In the genomic region with DNA sequence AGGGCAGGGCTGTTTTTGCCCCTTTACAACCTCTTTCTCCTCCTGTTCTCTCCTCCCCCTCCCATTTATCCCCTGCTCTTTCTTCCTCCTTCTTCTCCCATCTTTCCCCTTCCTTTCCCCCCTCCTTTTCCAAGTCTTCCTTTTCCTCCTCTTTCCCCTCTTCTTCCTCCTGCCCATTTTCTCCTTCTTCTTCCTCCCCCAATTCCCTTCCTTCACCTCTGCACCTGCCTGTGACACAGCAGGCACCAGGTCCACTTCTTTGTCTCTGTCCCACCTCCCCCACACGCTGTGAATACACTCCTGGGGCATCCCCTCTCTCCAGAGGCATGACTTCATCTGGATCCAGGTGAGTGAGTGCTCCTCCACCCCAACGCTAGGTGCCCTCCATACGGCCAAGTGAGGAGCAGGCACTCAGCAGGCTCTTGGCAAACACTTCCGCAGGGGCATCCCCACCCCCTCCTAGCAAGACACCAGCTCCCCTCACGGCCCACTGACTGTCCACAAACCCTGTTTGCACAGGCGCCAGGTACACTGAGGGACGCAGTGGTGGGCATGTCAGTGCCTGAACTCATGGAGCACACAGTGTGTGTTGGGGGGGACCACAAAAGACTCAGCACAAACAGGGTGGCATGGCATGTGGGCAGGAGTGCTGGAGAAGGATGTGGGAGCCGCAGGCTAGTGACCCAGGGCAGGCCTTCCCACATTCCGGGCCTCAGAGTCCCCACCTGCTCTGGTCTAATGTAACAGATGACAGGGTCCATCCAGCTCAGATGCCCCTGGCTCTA, we compare ENCODE assay signal across 12 cellular contexts. TPM values are rescaled to one million over a fixed set of nuclear protein-coding genes. Genes with fewer than 3 reads are reported as not detected.
DNase-seq lines count a peak whose midpoint lies in the region; ATAC-seq, FAIRE-seq and TF ChIP-seq lines count a peak whose summit lies in the region.
"Had no signal": no experiment of that assay in that cellular context is flagged by ENCODE, and none has a peak within 500 bp of the region (broad histone marks: within the 10 kb centered on the region; RNA-seq: fewer than 3 reads in every experiment).

No MANE protein-coding gene starts in this region.

- H3K36me3 ChIP-seq in HepG2 (replicated peaks in 1 of 2; ENCODE audit: control insufficient read depth in 1 of 2, insufficient read depth in 2 of 2, low read length in 2 of 2): no peaks in the 10 kb centered on the region; a peak in 1 of 5 replicates
- no peaks in the 10 kb centered on the region for H3K36me3 ChIP-seq in right lobe of liver
- H3K36me3 ChIP-seq in keratinocyte (ENCODE audit: control insufficient read depth in 2 of 2, extremely low read depth in 1 of 2, insufficient read depth in 2 of 2, low read length in 2 of 2): no peaks in the 10 kb centered on the region
- no peaks in the 10 kb centered on the region for H3K36me3 ChIP-seq in GM23248 (ENCODE audit: low read depth)
- H3K36me3 ChIP-seq in effector memory CD4-positive, alpha-beta T cell (ENCODE audit: control insufficient read depth, insufficient read depth, low read length): no peaks in the 10 kb centered on the region
- H3K36me3 ChIP-seq: colonic mucosa, heart left ventricle, SJCRH30 had no signal

- peak overlapping the region; percentile 67 for H3K27ac Mint-ChIP-seq in activated CD8-positive, alpha-beta T cell treated with anti-CD3 and anti-CD28 coated beads, Interleukin-2, amount 10 ng/mL, durations not matched to agents 7 days and 5 days

- H3K4me1 ChIP-seq in HepG2 (ENCODE audit: insufficient read depth, low read length) (peaks cover 57% of the 10 kb centered on the region), right lobe of liver (peaks cover 0 to 7% (median 0%) of the 10 kb centered on the region in 4 donors), keratinocyte (ENCODE audit: control insufficient read depth, extremely low read depth, insufficient read depth, low read length) (peaks cover 16% of the 10 kb centered on the region), GM23248 (ENCODE audit: insufficient read depth) (peaks cover 12% of the 10 kb centered on the region)
- H3K4me1 ChIP-seq in effector memory CD4-positive, alpha-beta T cell (ENCODE audit: control insufficient read depth, insufficient read depth, low read length, poor library complexity, severe bottlenecking): no peaks in the 10 kb centered on the region

- no peaks in the 10 kb centered on the region for H3K9me3 Mint-ChIP-seq in activated CD8-positive, alpha-beta T cell treated with anti-CD3 and anti-CD28 coated beads, Interleukin-2, amount 10 ng/mL, durations not matched to agents 7 days and 5 days (ENCODE audit: insufficient read depth)

- no peaks in the 10 kb centered on the region for H3K36me3 Mint-ChIP-seq in activated CD8-positive, alpha-beta T cell treated with anti-CD3 and anti-CD28 coated beads, Interleukin-2, amount 10 ng/mL, durations not matched to agents 7 days and 5 days (ENCODE audit: low read depth)

- peaks cover 19% of the 10 kb centered on the region for H3F3A ChIP-seq in GM23248 (ENCODE audit: insufficient read depth)

- BruUV-seq in HepG2 (replicated peaks; lab: Mats Ljungman, UMichigan): no TSS peak

- peaks cover 11% of the 10 kb centered on the region for H3K4me1 Mint-ChIP-seq in activated CD8-positive, alpha-beta T cell treated with anti-CD3 and anti-CD28 coated beads, Interleukin-2, amount 10 ng/mL, durations not matched to agents 7 days and 5 days (ENCODE audit: low read depth)

- H3K27me3 Mint-ChIP-seq in activated CD8-positive, alpha-beta T cell treated with anti-CD3 and anti-CD28 coated beads, Interleukin-2, amount 10 ng/mL, durations not matched to agents 7 days and 5 days (ENCODE audit: low read depth): peaks cover 24% of the 10 kb centered on the region

- ATAC-seq in HepG2 (peak; percentile 18), right lobe of liver (no peak), HG02623 (IDR thresholded peaks at IDR 0.05; ENCODE audit: unreplicated experiment) (no peak)
- ATAC-seq in activated CD8-positive, alpha-beta T cell treated with anti-CD3 and anti-CD28 coated beads, Interleukin-2, amount 10 ng/mL, durations not matched to agents 7 days and 5 days: no peak
- ATAC-seq: heart left ventricle had no signal

- POLR2A ChIA-PET in HepG2 (lab: Yijun Ruan, JAX): interaction anchor here (2.0 to 4.9 kb wide), 3 partner anchors 7 to 11 kb away, joined by 7 to 39 read pairs (median 22); a partner anchor contains a TSS
- POLR2A ChIA-PET in activated CD8-positive, alpha-beta T cell treated with anti-CD3 and anti-CD28 coated beads, Interleukin-2, amount 10 ng/mL, durations not matched to agents 7 days and 5 days (lab: Charles Lee): interaction anchor here (0.7 kb wide), 1 partner anchor 37 kb away, joined by 3 read pairs; no protein-coding TSS in a partner anchor

- peak overlapping the region in 1 of 3 experiments; percentile 47; a peak in 1 of 6 replicates for H3K4me3 ChIP-seq in HepG2 (replicated peaks in 1 of 3; ENCODE audit: insufficient read depth in 1 of 3, low read depth in 2 of 3, low read length in 3 of 3)
- no peak overlapping the region for H3K4me3 ChIP-seq in right lobe of liver
- H3K4me3 ChIP-seq in keratinocyte (ENCODE audit: control insufficient read depth in 2 of 3, extremely low read depth in 1 of 3, insufficient read depth in 2 of 3, low read depth in 1 of 3, low read length in 3 of 3): no peak overlapping the region
- no peak overlapping the region for H3K4me3 ChIP-seq in GM23248
- no peak overlapping the region for H3K4me3 ChIP-seq in effector memory CD4-positive, alpha-beta T cell (ENCODE audit: insufficient read depth, low read depth, low read length, poor library complexity, severe bottlenecking)

- intact Hi-C loops in HepG2 (cut with micrococcal nuclease; ENCODE audit: unreplicated experiment) (no loop called here), right lobe of liver (cut with DNase I) (no loop called here)

- CTCF ChIA-PET in HepG2 (lab: Yijun Ruan, JAX; ENCODE audit: low intra/inter-chr PET ratio, low total read pairs): interaction anchor here (0.8 to 1.3 kb wide), 2 partner anchors 20 to 22 kb away, joined by 3 read pairs; no protein-coding TSS in a partner anchor
- CTCF ChIA-PET in activated CD8-positive, alpha-beta T cell treated with anti-CD3 and anti-CD28 coated beads, Interleukin-2, amount 10 ng/mL, durations not matched to agents 7 days and 5 days (lab: Charles Lee): interaction anchor here (1.1 to 3.0 kb wide), 4 partner anchors 8 to 111 kb away, joined by 5 to 12 read pairs (median 6); no protein-coding TSS in a partner anchor

- no peak for FAIRE-seq in HepG2 (lab: Jason Lieb, UNC)
- no peak for FAIRE-seq in keratinocyte (lab: Jason Lieb, UNC)

- peak overlapping the region; percentile 79 for H3K4me3 Mint-ChIP-seq in activated CD8-positive, alpha-beta T cell treated with anti-CD3 and anti-CD28 coated beads, Interleukin-2, amount 10 ng/mL, durations not matched to agents 7 days and 5 days

- peaks cover 1 to 17% of the 10 kb centered on the region in 2 experiments; a peak in 1 of 5 replicates for H3K27me3 ChIP-seq in HepG2 (ENCODE audit: control insufficient read depth in 1 of 2, insufficient read depth in 2 of 2, low read length in 2 of 2)
- peaks cover 0 to 7% of the 10 kb centered on the region in 2 donors for H3K27me3 ChIP-seq in right lobe of liver
- H3K27me3 ChIP-seq in keratinocyte (ENCODE audit: control insufficient read depth, extremely low read depth, insufficient read depth, low read length): peaks cover 8% of the 10 kb centered on the region
- H3K27me3 ChIP-seq in GM23248 (replicated peaks; ENCODE audit: insufficient read depth): no peaks in the 10 kb centered on the region
- H3K27me3 ChIP-seq in effector memory CD4-positive, alpha-beta T cell (replicated peaks; ENCODE audit: control insufficient read depth, insufficient read depth, low read length, poor library complexity, severe bottlenecking): peaks cover 2% of the 10 kb centered on the region
- H3K27me3 ChIP-seq: colonic mucosa, heart left ventricle had no signal

- peak overlapping the region; percentile 90 for H3K4me2 ChIP-seq in HepG2 (ENCODE audit: low read depth, low read length)
- peak overlapping the region; percentile 27 for H3K4me2 ChIP-seq in keratinocyte (ENCODE audit: control insufficient read depth, extremely low read depth, insufficient read depth, low read depth, low read length)
- H3K4me2 ChIP-seq in GM23248 (ENCODE audit: unreplicated experiment): no peak overlapping the region

- TF ChIP-seq CTCF in HepG2 (CRISPR knock-in tag; IDR thresholded peaks at IDR 0.05): no peak
- TF ChIP-seq CTCF in right lobe of liver (IDR thresholded peaks at IDR 0.05): no peak
- no peak for TF ChIP-seq CTCF in keratinocyte (optimal IDR thresholded peaks at IDR 0.05 in 1 of 3, IDR thresholded peaks at IDR 0.05 in 1 of 3, conservative IDR thresholded peaks at IDR 0.05 in 1 of 3; ENCODE audit: extremely low read depth in 1 of 3, insufficient read depth in 2 of 3, low read length in 3 of 3)

- no peak for TF ChIP-seq POLR2A in HepG2 (IDR thresholded peaks at IDR 0.05; ENCODE audit: insufficient read depth in 1 of 2, low read depth in 2 of 2, low read length in 2 of 2)
- no peak for TF ChIP-seq POLR2A in right lobe of liver (IDR thresholded peaks at IDR 0.05)

- DNase-seq in HepG2 (ENCODE audit: low spot score): no peak
- DNase-seq in right lobe of liver: no peak
- no peak for DNase-seq in activated CD8-positive, alpha-beta T cell treated with anti-CD3 and anti-CD28 coated beads, Interleukin-2, amount 10 ng/mL, durations not matched to agents 7 days and 5 days
- no peak for DNase-seq in keratinocyte (ENCODE audit: low read depth, low spot score)
- no peak for DNase-seq in GM23248
- DNase-seq in cerebellum (ENCODE audit: low spot score): no peak
- no peak for DNase-seq in effector memory CD4-positive, alpha-beta T cell
- DNase-seq: NCI-H1436 had no signal

- H3K9ac ChIP-seq in HepG2 (ENCODE audit: insufficient read depth, low read depth, low read length) (no peak overlapping the region), keratinocyte (ENCODE audit: control insufficient read depth, extremely low read depth, insufficient read depth, low read length) (no peak overlapping the region), GM23248 (no peak overlapping the region)

- peaks cover 22% of the 10 kb centered on the region for H3K79me2 ChIP-seq in HepG2 (ENCODE audit: insufficient read depth, low read length)
- peaks cover 17% of the 10 kb centered on the region for H3K79me2 ChIP-seq in keratinocyte (ENCODE audit: control insufficient read depth, insufficient read depth, low read length)
- peaks cover 23% of the 10 kb centered on the region for H3K79me2 ChIP-seq in GM23248 (ENCODE audit: insufficient read depth)

- no peak for TF ChIP-seq RAD21 in HepG2 (CRISPR knock-in tag; IDR thresholded peaks at IDR 0.05)

- H3K27ac ChIP-seq in HepG2 (ENCODE audit: extremely low read length, insufficient read depth, low read length) (no peak overlapping the region), right lobe of liver (no peak overlapping the region), keratinocyte (ENCODE audit: control insufficient read depth, insufficient read depth, low read length) (no peak overlapping the region), GM23248 (no peak overlapping the region)
- no peak overlapping the region for H3K27ac ChIP-seq in effector memory CD4-positive, alpha-beta T cell (ENCODE audit: insufficient read depth, low read length, poor library complexity, severe bottlenecking)
- H3K27ac ChIP-seq: colonic mucosa, SJCRH30 had no signal

- H3K9me3 ChIP-seq in HepG2 (ENCODE audit: low read length) (no peaks in the 10 kb centered on the region), right lobe of liver (no peaks in the 10 kb centered on the region), keratinocyte (ENCODE audit: control insufficient read depth, low read depth, low read length) (no peaks in the 10 kb centered on the region), GM23248 (ENCODE audit: low read depth) (no peaks in the 10 kb centered on the region)
- H3K9me3 ChIP-seq in effector memory CD4-positive, alpha-beta T cell (ENCODE audit: control insufficient read depth, low read length): no peaks in the 10 kb centered on the region
- H3K9me3 ChIP-seq: colonic mucosa, heart left ventricle, SJCRH30 had no signal

- no peak overlapping the region for H2AFZ ChIP-seq in HepG2 (ENCODE audit: low read length)
- H2AFZ ChIP-seq in keratinocyte (ENCODE audit: control insufficient read depth, low read length): no peak overlapping the region
- no peak overlapping the region for H2AFZ ChIP-seq in GM23248

- H3K9me2 ChIP-seq in GM23248 (ENCODE audit: insufficient read depth): no peaks in the 10 kb centered on the region

- WGBS in HepG2 (ENCODE audit: low lambda C conversion rate): 9% methylated on average over 9 of the region's 9 CpGs
- 60% methylated on average over 7 of the region's 9 CpGs for WGBS in right lobe of liver (ENCODE audit: insufficient coverage, low coverage, low lambda C conversion rate, missing lambda C conversion rate)
- 93 to 99% methylated on average over 9 of the region's 9 CpGs for WGBS in GM23248 (ENCODE audit: low coverage in 1 of 2, low lambda C conversion rate in 2 of 2, missing lambda C conversion rate in 2 of 2), 2 experiments

- dilution Hi-C loops in keratinocyte (cut with MboI; ENCODE audit: extremely low pct_ligation_motif_present, low sequenced_read_pairs): no loop called here

- in situ Hi-C loops in HepG2 (cut with HindIII; ENCODE audit: extremely low pct_ligation_motif_present, low pct_unique_long_range_greater_than_20kb): no loop called here
- in situ Hi-C loops in GM23248 (cut with MboI): no loop called here

- no peaks in the 10 kb centered on the region for H3K9me1 ChIP-seq in keratinocyte (ENCODE audit: control insufficient read depth, extremely low read depth, insufficient read depth, low read length)

- H4K20me1 ChIP-seq in HepG2 (ENCODE audit: insufficient read depth, low read length) (no peaks in the 10 kb centered on the region), keratinocyte (ENCODE audit: control insufficient read depth, extremely low read depth, insufficient read depth, low read length) (no peaks in the 10 kb centered on the region), GM23248 (ENCODE audit: insufficient read depth) (no peaks in the 10 kb centered on the region)

- no peak for TF ChIP-seq EP300 in HepG2 (IDR thresholded peaks at IDR 0.05; ENCODE audit: low read depth in 2 of 2, low read length in 2 of 2)
- TF ChIP-seq EP300 in HepG2 (CRISPR knock-in tag; IDR thresholded peaks at IDR 0.05; ENCODE audit: borderline replicate concordance): no peak

RNA-seq across cellular contexts. Expression of a gene that starts 10.7 kb away (rescaled TPM):
- 1.2 and 1.6 TPM in 2 replicates for total RNA-seq in HepG2 (2016; rRNA removed; fragmentation: Illumina TruSeq; extraction: Trizol)
- 0.62 and 0.81 TPM in 2 replicates for total RNA-seq in HepG2 (2016; cell fraction: cytosol; rRNA removed; fragmentation: Illumina TruSeq; extraction: Trizol; ENCODE audit: low read depth)
- 1.4 and 1.9 TPM in 2 replicates for total RNA-seq in HepG2 (2016; cell fraction: insoluble cytoplasmic fraction; rRNA removed; fragmentation: Illumina TruSeq; extraction: Trizol)
- total RNA-seq in HepG2 (2016; cell fraction: membrane; rRNA removed; fragmentation: Illumina TruSeq; extraction: Trizol): 0.99 and 1.00 TPM in 2 replicates
- total RNA-seq in HepG2 (2016; cell fraction: nucleus; rRNA removed; fragmentation: Illumina TruSeq; extraction: Trizol): 0.91 and 1.4 TPM in 2 replicates
- polyA plus RNA-seq in HepG2 (2011; rRNA removed): 0.69 and 1.5 TPM in 2 replicates
- polyA plus RNA-seq in HepG2 (2011; cell fraction: cytosol; rRNA removed): 0.95 and 1.1 TPM in 2 replicates
- polyA plus RNA-seq in HepG2 (2011; cell fraction: nucleus; rRNA removed): 0.54 and 1.2 TPM in 2 replicates
- 0.45 and 1.3 TPM in 2 replicates for polyA plus RNA-seq in HepG2 (2012)
- 0.27 and 0.36 TPM in 2 replicates for polyA plus RNA-seq in HepG2 (2016; cell fraction: cytosol; fragmentation: Illumina TruSeq; extraction: Trizol; ENCODE audit: low read depth)
- 1.3 and 1.7 TPM in 2 replicates for polyA plus RNA-seq in HepG2 (2016; cell fraction: insoluble cytoplasmic fraction; fragmentation: Illumina TruSeq; extraction: Trizol; ENCODE audit: low read depth)
- polyA plus RNA-seq in HepG2 (2016; cell fraction: membrane; fragmentation: Illumina TruSeq; extraction: Trizol; ENCODE audit: low read depth): 0.85 and 0.96 TPM in 2 replicates
- 0.45 and 0.70 TPM in 2 replicates for polyA plus RNA-seq in HepG2 (2016; cell fraction: nucleus; fragmentation: Illumina TruSeq; extraction: Trizol; ENCODE audit: insufficient read depth, low read depth)
- 1.4 TPM in 1 of 2 replicates, not detected in the other for polyA minus RNA-seq in HepG2 (2011; rRNA and poly(A)+ RNA removed; ENCODE audit: low replicate concordance)
- polyA minus RNA-seq in HepG2 (2011; cell fraction: cytosol; rRNA and poly(A)+ RNA removed): 1.2 TPM in 1 of 2 replicates, not detected in the other
- 2.2 TPM in 2 replicates for polyA minus RNA-seq in HepG2 (2011; cell fraction: nucleus; rRNA and poly(A)+ RNA removed)
- under 1 TPM in 1 of 6 experiments, not detected in 5; 0.43 TPM for total RNA-seq in right lobe of liver
- not detected for total RNA-seq in activated CD8-positive, alpha-beta T cell treated with anti-CD3 and anti-CD28 coated beads, Interleukin-2, amount 10 ng/mL, durations not matched to agents 7 days and 5 days
- 0.22 to 0.34 TPM (median 0.26 TPM) in 3 replicates for polyA plus RNA-seq in keratinocyte
- polyA plus RNA-seq in keratinocyte (2011; ENCODE audit: low read depth): 0.29 TPM
- polyA plus RNA-seq in keratinocyte (2011; cell fraction: cytosol; rRNA removed): 0.25 and 0.40 TPM in 2 replicates
- 0.60 and 0.61 TPM in 2 replicates for polyA plus RNA-seq in keratinocyte (2011; cell fraction: nucleus; rRNA removed)
- 0.21 and 0.31 TPM in 2 replicates for polyA plus RNA-seq in keratinocyte (2012; ENCODE audit: low replicate concordance)
- polyA minus RNA-seq in keratinocyte: 0.89 TPM in 1 of 3 replicates, not detected in the others
- polyA minus RNA-seq in keratinocyte (2011; cell fraction: cytosol; rRNA and poly(A)+ RNA removed): not detected
- not detected in 2 replicates for polyA minus RNA-seq in keratinocyte (2011; cell fraction: nucleus; rRNA and poly(A)+ RNA removed)
- total RNA-seq in GM23248 (2014; rRNA removed; shearing (Covaris generic)): 0.32 and 0.76 TPM in 2 replicates
- 0.20 and 0.24 TPM in 2 replicates for polyA plus RNA-seq in GM23248 (2016; fragmentation: Nextera tagmentation; extraction: Ambion mirVana)
- total RNA-seq in cerebellum: 0.54 TPM
- total RNA-seq: heart left ventricle had no signal
